Comparison of ENCODE assay signal across 8 cellular contexts in genomic region chr19:17855333-17856152, GRCh38. TPM values are rescaled to one million over a fixed set of nuclear protein-coding genes. Genes with fewer than 3 reads are reported as not detected.
DNase-seq lines count a peak whose midpoint lies in the region; ATAC-seq and TF ChIP-seq lines count a peak whose summit lies in the region.

No MANE protein-coding gene starts in this region.

- peaks cover 0 to 4% of the 10 kb centered on the region in 2 donors for H3K9me3 Mint-ChIP-seq in activated naive CD4-positive, alpha-beta T cell treated with anti-CD3 and anti-CD28 coated beads, Interleukin-2, amount 50 U/mL, for 72 hours

- H3K36me3 ChIP-seq in GM06990 (ENCODE audit: control insufficient read depth, insufficient read depth, low read length) (no peaks in the 10 kb centered on the region; the same call in 1 of the 2 replicates), cardiac muscle cell (no peaks in the 10 kb centered on the region), psoas muscle (ENCODE audit: insufficient read depth in 1 of 2, low read depth in 1 of 2) (no peaks in the 10 kb centered on the region)

- no peaks in the 10 kb centered on the region for H3K27me3 ChIP-seq in GM06990 (replicated peaks; ENCODE audit: control insufficient read depth, insufficient read depth, low read length)
- no peaks in the 10 kb centered on the region for H3K27me3 ChIP-seq in cardiac muscle cell
- no peaks in the 10 kb centered on the region for H3K27me3 ChIP-seq in psoas muscle (ENCODE audit: insufficient read depth in 3 of 3, low read length in 2 of 3)

- peaks cover 12 to 22% of the 10 kb centered on the region in 2 donors for H3K36me3 Mint-ChIP-seq in activated naive CD4-positive, alpha-beta T cell treated with anti-CD3 and anti-CD28 coated beads, Interleukin-2, amount 50 U/mL, for 72 hours

- peak; percentile 41 to 46 for ATAC-seq in activated naive CD4-positive, alpha-beta T cell treated with anti-CD3 and anti-CD28 coated beads, Interleukin-2, amount 50 U/mL, for 72 hours
- peak; percentile 36 to 52 (median 50) for ATAC-seq in psoas muscle
- no peak for ATAC-seq in HG02610 (IDR thresholded peaks at IDR 0.05; ENCODE audit: unreplicated experiment)
- ATAC-seq in HG02588 (IDR thresholded peaks at IDR 0.05; ENCODE audit: unreplicated experiment): no peak

- H3K4me1 ChIP-seq in cardiac muscle cell (ENCODE audit: low read depth) (no peaks in the 10 kb centered on the region), psoas muscle (no peaks in the 10 kb centered on the region)

- H3K4me3 ChIP-seq in GM06990 (replicated peaks; ENCODE audit: low read depth, low read length) (no peak overlapping the region), cardiac muscle cell (no peak overlapping the region), psoas muscle (no peak overlapping the region)

- no peak overlapping the region for H3K27ac Mint-ChIP-seq in activated naive CD4-positive, alpha-beta T cell treated with anti-CD3 and anti-CD28 coated beads, Interleukin-2, amount 50 U/mL, for 72 hours

- intact Hi-C loops in psoas muscle (cut with DNase I): loop anchor here in 1 of 2 donors (5.0 kb wide), 1 partner anchor 142 kb away; no protein-coding TSS in a partner anchor

- H3K27ac ChIP-seq in cardiac muscle cell (no peak overlapping the region), psoas muscle (no peak overlapping the region)

- peak; percentile 81 for DNase-seq in GM06990 (ENCODE audit: extremely low read depth, insufficient read length)
- DNase-seq in NAMALWA (ENCODE audit: low spot score): peak; percentile 85
- DNase-seq in SW480 (ENCODE audit: low spot score): peak; percentile 61
- peak; percentile 91 to 98 for DNase-seq in activated naive CD4-positive, alpha-beta T cell treated with anti-CD3 and anti-CD28 coated beads, Interleukin-2, amount 50 U/mL, for 72 hours (ENCODE audit: low spot score in 2 of 2)
- DNase-seq in cardiac muscle cell (ENCODE audit: low read depth in 1 of 2, low spot score in 1 of 2): peak; percentile 75 to 88
- DNase-seq in psoas muscle: peak; percentile 85 to 93

- TF ChIP-seq CTCF in GM06990 (IDR thresholded peaks at IDR 0.05; ENCODE audit: insufficient read depth, low read length, poor library complexity, severe bottlenecking): peak; percentile 96
- TF ChIP-seq CTCF in cardiac muscle cell (IDR thresholded peaks at IDR 0.05; ENCODE audit: low read depth, low read length): peak; percentile 95
- TF ChIP-seq CTCF in psoas muscle (IDR thresholded peaks at IDR 0.05): peak; percentile 96

- 13 to 15% (median 14%) methylated on average over 28 of the region's 28 CpGs for WGBS in psoas muscle, 3 donors

- H3K9me3 ChIP-seq in cardiac muscle cell (ENCODE audit: low read depth) (no peaks in the 10 kb centered on the region), psoas muscle (no peaks in the 10 kb centered on the region)

RNA-seq across cellular contexts. Expression of gene RPL18A, which starts 4.2 kb away (rescaled TPM):
- total RNA-seq in activated naive CD4-positive, alpha-beta T cell treated with anti-CD3 and anti-CD28 coated beads, Interleukin-2, amount 50 U/mL, for 72 hours: 1,000 to 10,000 TPM; 3,079 to 3,707 TPM
- total RNA-seq in cardiac muscle cell: 1,484 and 1,728 TPM in 2 replicates
- 930 and 1,120 TPM in 2 replicates for polyA plus RNA-seq in cardiac muscle cell
- total RNA-seq in psoas muscle: 1,000 to 10,000 TPM; 1,164 to 1,735 (median 1,510) TPM
- 1,000 to 10,000 TPM; 2,246 to 3,046 (median 2,399) TPM for polyA plus RNA-seq in psoas muscle

RNA-seq across cellular contexts. Expression of gene JAK3, which starts 7.8 kb away (rescaled TPM):
- total RNA-seq in activated naive CD4-positive, alpha-beta T cell treated with anti-CD3 and anti-CD28 coated beads, Interleukin-2, amount 50 U/mL, for 72 hours: 100 to 1,000 TPM; 204 to 237 TPM
- 3.2 and 14.5 TPM in 2 replicates for total RNA-seq in cardiac muscle cell
- polyA plus RNA-seq in cardiac muscle cell: 1.5 and 11.0 TPM in 2 replicates
- total RNA-seq in psoas muscle: 1 to 10 TPM in 3 of 4 donors, under 1 TPM in 1; 0.95 to 4.0 (median 1.1) TPM
- under 1 TPM; 0.17 to 0.35 (median 0.31) TPM for polyA plus RNA-seq in psoas muscle

RNA-seq across cellular contexts. Expression of gene SLC5A5, which starts 16.2 kb away (rescaled TPM):
- 1 to 10 TPM; 1.5 to 2.0 TPM for total RNA-seq in activated naive CD4-positive, alpha-beta T cell treated with anti-CD3 and anti-CD28 coated beads, Interleukin-2, amount 50 U/mL, for 72 hours
- total RNA-seq in cardiac muscle cell (0.04 and 0.21 TPM in 2 replicates), psoas muscle (not detected)
- polyA plus RNA-seq in cardiac muscle cell (not detected in 2 replicates), psoas muscle (not detected)

RNA-seq across cellular contexts. Expression of gene INSL3, which starts 34.2 kb away (rescaled TPM):
- 10 to 100 TPM in 1 of 2 donors, 1 to 10 TPM in 1; 6.3 to 10.5 TPM for total RNA-seq in activated naive CD4-positive, alpha-beta T cell treated with anti-CD3 and anti-CD28 coated beads, Interleukin-2, amount 50 U/mL, for 72 hours
- total RNA-seq in cardiac muscle cell: 0.25 and 0.63 TPM in 2 replicates
- polyA plus RNA-seq in cardiac muscle cell: 0.47 TPM in 1 of 2 replicates, not detected in the other
- total RNA-seq in psoas muscle: not detected
- polyA plus RNA-seq in psoas muscle: not detected

Comparison
In these comparisons a context has a peak if more than half of its experiments do, and no peak if none do; other contexts are left out.
1. ATAC-seq: peak in activated naive CD4-positive, alpha-beta T cell treated with anti-CD3 and anti-CD28 coated beads, Interleukin-2, amount 50 U/mL, for 72 hours (2 of 2) and psoas muscle (4 of 4); none in HG02610 (single experiment) and HG02588 (single experiment).
2. RNA of gene JAK3, which starts 7.8 kb away (total RNA-seq): 204 to 237 TPM in activated naive CD4-positive, alpha-beta T cell treated with anti-CD3 and anti-CD28 coated beads, Interleukin-2, amount 50 U/mL, for 72 hours; 3.2 to 14.5 TPM in cardiac muscle cell and 0.95 to 4.0 TPM in psoas muscle; every median in the first group is over 10 times any median in the second.
3. Peak in every context shown above with its lines, with median percentiles within 50 percentile points of each other: DNase-seq and CTCF ChIP-seq.